In the genomic region with DNA sequence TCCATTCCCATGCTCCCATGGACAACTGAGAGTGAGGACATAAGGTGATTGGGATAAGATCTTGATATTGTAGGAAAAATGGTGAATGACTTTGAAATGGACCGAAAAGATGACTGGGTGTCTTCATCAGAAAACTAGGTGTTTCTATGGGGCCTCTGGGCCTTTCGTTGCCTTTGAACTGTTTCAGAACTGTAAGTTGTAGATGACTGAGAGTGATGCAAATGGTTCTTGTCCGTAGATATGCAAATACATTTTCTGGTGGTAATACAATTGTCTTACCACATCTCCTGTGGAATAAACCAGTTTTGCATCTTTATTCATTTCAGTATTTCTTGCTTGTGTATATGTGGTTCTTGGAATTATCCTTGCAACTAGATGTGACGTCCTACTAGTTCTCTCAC, we compare ENCODE assay signal across 14 cellular contexts. TPM values are rescaled to one million over a fixed set of nuclear protein-coding genes. Genes with fewer than 3 reads are reported as not detected.
DNase-seq lines count a peak whose midpoint lies in the region; ATAC-seq and TF ChIP-seq lines count a peak whose summit lies in the region.
"Had no signal": no experiment of that assay in that cellular context is flagged by ENCODE, and none has a peak within 500 bp of the region (broad histone marks: within the 10 kb centered on the region; RNA-seq: fewer than 3 reads in every experiment).

No MANE protein-coding gene starts in this region.

- intact Hi-C loops in psoas muscle (cut with DNase I): no loop called here

- peaks cover 2% of the 10 kb centered on the region for H3K36me3 Mint-ChIP-seq in activated naive CD4-positive, alpha-beta T cell treated with anti-CD3 and anti-CD28 coated beads, Interleukin-2, amount 50 U/mL, for 24 hours

- peak overlapping the region; percentile 95 for H3K27ac Mint-ChIP-seq in activated naive CD4-positive, alpha-beta T cell treated with anti-CD3 and anti-CD28 coated beads, Interleukin-2, amount 50 U/mL, for 24 hours

- no peaks in the 10 kb centered on the region for H3K27me3 Mint-ChIP-seq in activated naive CD4-positive, alpha-beta T cell treated with anti-CD3 and anti-CD28 coated beads, Interleukin-2, amount 50 U/mL, for 24 hours

- H3K4me3 Mint-ChIP-seq in activated naive CD4-positive, alpha-beta T cell treated with anti-CD3 and anti-CD28 coated beads, Interleukin-2, amount 50 U/mL, for 24 hours: peak overlapping the region; percentile 62

- peaks cover 0 to 2% (median 0%) of the 10 kb centered on the region in 3 donors for H3K27me3 ChIP-seq in psoas muscle (ENCODE audit: insufficient read depth in 3 of 3, low read length in 2 of 3)
- H3K27me3 ChIP-seq: right lobe of liver had no signal

- DNase-seq in GM20000 (ENCODE audit: low spot score) (peak; percentile 53), CD1c-positive myeloid dendritic cell (ENCODE audit: extremely low spot score) (no peak), psoas muscle (no peak)
- no peak for DNase-seq in stimulated activated naive CD4-positive, alpha-beta T cell (lab: John Stamatoyannopoulos, UW)
- DNase-seq: anterior cingulate cortex, DMS53, mucosa of descending colon, NCI-H187 treated with DMSO at 0.1 percent for 48 hours, right lobe of liver had no signal

- H3K27ac ChIP-seq in psoas muscle: no peak overlapping the region
- H3K27ac ChIP-seq: right lobe of liver had no signal

- no peaks in the 10 kb centered on the region for H3K36me3 ChIP-seq in psoas muscle (ENCODE audit: insufficient read depth in 1 of 2, low read depth in 1 of 2)
- H3K36me3 ChIP-seq: right lobe of liver had no signal

- ATAC-seq in GM18520 (IDR thresholded peaks at IDR 0.05; ENCODE audit: unreplicated experiment) (peak; percentile 42), HG03175 (IDR thresholded peaks at IDR 0.05; ENCODE audit: unreplicated experiment) (peak; percentile 28), psoas muscle (no peak), HG03139 (IDR thresholded peaks at IDR 0.05; ENCODE audit: unreplicated experiment) (no peak)
- ATAC-seq: mucosa of descending colon, right lobe of liver had no signal

- H3K4me3 ChIP-seq in psoas muscle: no peak overlapping the region
- H3K4me3 ChIP-seq: mucosa of descending colon, right lobe of liver had no signal

- H3K9me3 ChIP-seq in psoas muscle: no peaks in the 10 kb centered on the region
- H3K9me3 ChIP-seq: mucosa of descending colon, right lobe of liver had no signal

- TF ChIP-seq CTCF in GM20000 (IDR thresholded peaks at IDR 0.05; ENCODE audit: extremely low read depth, missing control alignments): no peak
- TF ChIP-seq CTCF in psoas muscle (IDR thresholded peaks at IDR 0.05): no peak

- H3K4me1 Mint-ChIP-seq in activated naive CD4-positive, alpha-beta T cell treated with anti-CD3 and anti-CD28 coated beads, Interleukin-2, amount 50 U/mL, for 24 hours: peaks cover 51% of the 10 kb centered on the region

- H3K9me3 Mint-ChIP-seq in activated naive CD4-positive, alpha-beta T cell treated with anti-CD3 and anti-CD28 coated beads, Interleukin-2, amount 50 U/mL, for 24 hours: no peaks in the 10 kb centered on the region

- WGBS in psoas muscle, 3 donors: 90 to 94% (median 92%) methylated on average over 4 of the region's 4 CpGs

- no peaks in the 10 kb centered on the region for H3K4me1 ChIP-seq in psoas muscle
- H3K4me1 ChIP-seq: right lobe of liver had no signal

RNA-seq across cellular contexts. Expression of gene TEX48, which starts 16.0 kb away (rescaled TPM):
- not detected for total RNA-seq in psoas muscle
- polyA plus RNA-seq in psoas muscle: not detected
- total RNA-seq: mucosa of descending colon, right lobe of liver, RPMI7951 had no signal

RNA-seq across cellular contexts. Expression of gene TEX53, which starts 40.3 kb away (rescaled TPM):
- total RNA-seq in psoas muscle: not detected
- not detected for polyA plus RNA-seq in psoas muscle
- total RNA-seq: mucosa of descending colon, right lobe of liver, RPMI7951 had no signal

Comparison
In these comparisons a context has a peak if more than half of its experiments do, and no peak if none do; other contexts are left out.
1. ATAC-seq: peak in GM18520 (single experiment) and HG03175 (single experiment); none in psoas muscle (0 of 4) and HG03139 (single experiment).